Comparison of ENCODE assay signal across 8 cellular contexts in the genomic region with DNA sequence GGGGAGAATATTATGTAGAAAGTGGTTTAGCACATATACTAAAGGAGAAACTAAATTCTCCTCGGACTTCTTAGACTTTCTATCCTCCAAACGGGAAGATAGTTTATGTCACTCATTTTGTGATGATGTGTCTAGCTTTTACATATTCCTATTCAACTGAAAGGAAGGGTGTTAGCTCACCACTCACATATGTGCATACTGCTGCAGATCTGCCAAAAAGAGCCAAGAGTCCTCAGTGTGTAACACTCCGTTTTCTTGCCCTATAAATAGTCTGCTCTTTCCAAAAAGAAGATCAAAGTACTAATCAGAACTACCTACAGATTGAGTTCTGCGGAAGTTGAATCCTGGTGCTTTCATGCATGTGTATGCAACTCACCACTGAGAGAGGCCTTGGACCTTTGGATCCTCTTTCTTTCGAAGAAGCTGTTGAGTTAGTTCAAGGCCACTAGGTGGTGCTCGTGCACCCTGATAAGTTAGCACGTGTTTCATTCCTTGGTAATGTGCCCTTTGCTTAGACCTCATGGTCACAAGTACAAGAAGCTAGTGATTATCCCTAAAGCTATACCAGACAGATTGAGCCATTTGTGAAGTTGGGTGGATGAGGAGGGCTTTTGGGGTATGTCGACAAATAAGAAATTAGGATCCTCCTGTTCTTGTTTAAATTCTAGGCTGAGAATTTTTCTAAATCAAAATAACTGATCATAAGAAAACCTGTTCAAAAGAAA. TPM values are rescaled to one million over a fixed set of nuclear protein-coding genes. Genes with fewer than 3 reads are reported as not detected.
DNase-seq lines count a peak whose midpoint lies in the region; ATAC-seq and TF ChIP-seq lines count a peak whose summit lies in the region.

No MANE protein-coding gene starts in this region.

- peak; percentile 79 for TF ChIP-seq CTCF in CD14-positive monocyte (IDR thresholded peaks at IDR 0.05)

- ATAC-seq in GM19351 (IDR thresholded peaks at IDR 0.05; ENCODE audit: unreplicated experiment) (peak; percentile 98), HG03457 (IDR thresholded peaks at IDR 0.05; ENCODE audit: unreplicated experiment) (peak; percentile 79)

- intact Hi-C loops in CD14-positive monocyte (cut with micrococcal nuclease) = loop anchor here (2.0 to 10.0 kb wide), 3 partner anchors 42 to 162 kb away; a partner anchor contains a TSS

- no peaks in the 10 kb centered on the region for H3K9me3 Mint-ChIP-seq in CD14-positive monocyte

- no peak overlapping the region for H3K27ac Mint-ChIP-seq in CD14-positive monocyte

- H3K4me3 Mint-ChIP-seq in CD14-positive monocyte = no peak overlapping the region

- H3K36me3 Mint-ChIP-seq in CD14-positive monocyte = peaks cover 6 to 8% of the 10 kb centered on the region in 2 donors

- peaks cover 0 to 3% (median 0%) of the 10 kb centered on the region in 3 donors for H3K27me3 Mint-ChIP-seq in CD14-positive monocyte (ENCODE audit: low read depth in 3 of 3)

- no peaks in the 10 kb centered on the region for H3K4me1 Mint-ChIP-seq in CD14-positive monocyte

- DNase-seq in CD14-positive monocyte (ENCODE audit: low spot score) = peak; percentile 74
- DNase-seq in NCI-H510A treated with DMSO at 0.1 percent for 48 hours (lab: John Stamatoyannopoulos, UW) = peak; percentile 94
- DNase-seq in activated CD4-positive, alpha-beta T cell treated with anti-CD3 and anti-CD28 coated beads for 24 hours (ENCODE audit: low read depth in 2 of 2) = peak; percentile 60 to 63
- DNase-seq in cerebellum (ENCODE audit: low spot score) = peak; percentile 83
- DNase-seq in left kidney (ENCODE audit: low read depth, low spot score) = peak; percentile 96
- peak; percentile 46 to 64 (median 56) for DNase-seq in stimulated activated CD4-positive, alpha-beta T cell treated with anti-CD3 and anti-CD28 coated beads, TNF-alpha, amount 100 ng/mL, for 1 hour (ENCODE audit: low read depth in 3 of 3, low spot score in 1 of 3)

RNA-seq across cellular contexts. Expression of a gene that starts 14.1 kb away (rescaled TPM):
- polyA plus RNA-seq in CD14-positive monocyte = 1 to 10 TPM; 1.1 to 2.7 TPM
- 60.2 TPM for total RNA-seq in cerebellum

RNA-seq across cellular contexts. Expression of a gene that starts 43.1 kb away (rescaled TPM):
- polyA plus RNA-seq in CD14-positive monocyte = 10 to 100 TPM; 30.8 to 32.0 TPM
- 26.9 TPM for total RNA-seq in cerebellum

Comparison
In these comparisons a context has a peak if more than half of its experiments do, and no peak if none do; other contexts are left out.
1. Peak in every context shown above with its lines: DNase-seq and ATAC-seq.